24 cellular contexts compared by ENCODE assay signal in the genomic region with DNA sequence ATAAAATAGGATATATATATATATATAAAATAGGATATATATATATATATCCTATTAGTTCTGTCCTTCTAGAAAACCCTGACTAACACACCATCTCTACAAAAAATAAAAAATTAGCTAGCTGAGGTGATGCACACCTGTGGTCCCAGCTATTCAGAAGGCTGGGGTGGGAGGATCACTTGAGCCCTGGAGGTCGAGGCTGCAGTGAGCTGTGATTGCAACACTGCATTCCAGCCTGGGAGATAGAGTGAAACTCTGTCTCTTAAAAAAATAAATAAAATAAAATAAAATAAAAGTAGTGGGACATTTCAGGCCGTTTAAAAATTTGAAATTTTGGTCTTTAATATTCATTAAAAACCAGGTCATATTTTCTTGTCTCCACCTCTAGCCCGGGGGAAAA.
"Had no signal": no experiment of that assay in that cellular context is flagged by ENCODE, and none has a peak within 500 bp of the region (broad histone marks: within the 10 kb centered on the region; RNA-seq: fewer than 3 reads in every experiment).

No MANE protein-coding gene starts in this region.

- ATAC-seq: left cardiac atrium; left lung; mucosa of descending colon; stimulated activated naive CD8-positive, alpha-beta T cell treated with anti-CD3 and anti-CD28 coated beads, Interleukin-15, amount 100 ng/mL, for 72 hours; upper lobe of right lung had no signal

- H3K4me3 Mint-ChIP-seq: mesothelial cell of epicardium; stimulated activated naive CD8-positive, alpha-beta T cell treated with anti-CD3 and anti-CD28 coated beads, Interleukin-15, amount 100 ng/mL, for 72 hours had no signal

- H3K36me3 ChIP-seq: esophagus muscularis mucosa, left lung, prostate gland, right atrium auricular region, sigmoid colon, suprapubic skin, transverse colon, upper lobe of right lung, uterus had no signal

- H3K36me3 Mint-ChIP-seq: mesothelial cell of epicardium, naive B cell had no signal

- H3K4me3 ChIP-seq: dorsolateral prefrontal cortex, esophagus muscularis mucosa, left lung, mucosa of descending colon, prostate gland, right atrium auricular region, sigmoid colon, suprapubic skin, transverse colon, upper lobe of right lung, uterus had no signal

- H3K27me3 ChIP-seq: dorsolateral prefrontal cortex, esophagus muscularis mucosa, left lung, right atrium auricular region, sigmoid colon, suprapubic skin, transverse colon, upper lobe of right lung, uterus had no signal

- H3K9me3 Mint-ChIP-seq: mesothelial cell of epicardium; naive B cell; nephron; stimulated activated naive CD8-positive, alpha-beta T cell treated with anti-CD3 and anti-CD28 coated beads, Interleukin-15, amount 100 ng/mL, for 72 hours had no signal

- H3K27ac ChIP-seq: dorsolateral prefrontal cortex, esophagus muscularis mucosa, left lung, prostate gland, right atrium auricular region, sigmoid colon, suprapubic skin, transverse colon, upper lobe of right lung, uterus had no signal

- H3K27ac Mint-ChIP-seq: mesothelial cell of epicardium; naive B cell; nephron; stimulated activated naive CD8-positive, alpha-beta T cell treated with anti-CD3 and anti-CD28 coated beads, Interleukin-15, amount 100 ng/mL, for 72 hours had no signal

- H3K9me3 ChIP-seq: esophagus muscularis mucosa, left lung, mucosa of descending colon, prostate gland, right atrium auricular region, sigmoid colon, suprapubic skin, transverse colon, upper lobe of right lung, uterus had no signal

- H3K4me1 ChIP-seq: prostate gland had no signal

- DNase-seq: cerebellar nuclear complex; dorsolateral prefrontal cortex; effector CD4-positive, alpha-beta T cell; head of caudate nucleus; left cardiac atrium; left lung; mesenchymal stem cell; mucosa of descending colon; naive B cell; nucleus accumbens; sigmoid colon; stimulated activated CD4-positive, alpha-beta T cell treated with anti-CD3 and anti-CD28 coated beads, Interleukin-2, amount 100 ng/mL, for 24 hours; stimulated activated CD4-positive, alpha-beta T cell treated with anti-CD3 and anti-CD28 coated beads, Interleukin-4, amount 100 ng/mL, for 4 hours; stimulated activated naive CD4-positive, alpha-beta T cell; stimulated activated naive CD8-positive, alpha-beta T cell treated with anti-CD3 and anti-CD28 coated beads, Interleukin-15, amount 100 ng/mL, for 72 hours; transverse colon; upper lobe of right lung; uterus had no signal

- H3K27me3 Mint-ChIP-seq: naive B cell; stimulated activated naive CD8-positive, alpha-beta T cell treated with anti-CD3 and anti-CD28 coated beads, Interleukin-15, amount 100 ng/mL, for 72 hours had no signal
